Comparison of ENCODE assay signal across 10 cellular contexts in genomic region chr13:46795321-46795720, GRCh38. TPM values are rescaled to one million over a fixed set of nuclear protein-coding genes. Genes with fewer than 3 reads are reported as not detected.
DNase-seq lines count a peak whose midpoint lies in the region; ATAC-seq and TF ChIP-seq lines count a peak whose summit lies in the region.
"Had no signal": no experiment of that assay in that cellular context is flagged by ENCODE, and none has a peak within 500 bp of the region (broad histone marks: within the 10 kb centered on the region; RNA-seq: fewer than 3 reads in every experiment).

No MANE protein-coding gene starts in this region.

- intact Hi-C loops in left cardiac atrium (cut with DNase I): no loop called here

- TF ChIP-seq CTCF in SU-DHL-6 (IDR thresholded peaks at IDR 0.05; ENCODE audit: insufficient read depth, low read length, poor library complexity, severe bottlenecking) (no peak), epithelial cell of esophagus (IDR thresholded peaks at IDR 0.05; ENCODE audit: insufficient read depth, low read depth, low read length, missing control alignments) (peak; percentile 9)

- peak overlapping the region; percentile 93 to 99 for H3K4me3 Mint-ChIP-seq in activated T-cell treated with anti-CD3 and anti-CD28 coated beads, Interleukin-2, amount 50 U/mL, for 72 hours

- peaks cover 12% of the 10 kb centered on the region for H3F3A ChIP-seq in SU-DHL-6 (ENCODE audit: insufficient read depth)

- H3K9ac ChIP-seq in SU-DHL-6 (ENCODE audit: low read length) (no peak overlapping the region), skeletal muscle satellite cell (ENCODE audit: low read depth, low read length) (peak overlapping the region; percentile 5)

- DNase-seq in activated T-cell treated with anti-CD3 and anti-CD28 coated beads, Interleukin-2, amount 50 U/mL, for 72 hours: no peak
- no peak for DNase-seq in activated T-cell treated with anti-CD3 and anti-CD28 coated beads, Interleukin-2, amount 50 U/mL, for 48 hours
- peak; percentile 61 for DNase-seq in epithelial cell of esophagus (ENCODE audit: low read depth)
- no peak for DNase-seq in HuH-7.5 (ENCODE audit: low spot score)
- no peak for DNase-seq in left cardiac atrium
- DNase-seq: spleen had no signal

- H3K27ac ChIP-seq in SU-DHL-6 (ENCODE audit: low read depth, low read length): no peak overlapping the region
- H3K27ac ChIP-seq: SJSA1, spleen had no signal

- H3K4me3 ChIP-seq in SU-DHL-6 (ENCODE audit: insufficient read depth, low read length, poor library complexity, severe bottlenecking): no peak overlapping the region
- H3K4me3 ChIP-seq in epithelial cell of esophagus (ENCODE audit: low read length): no peak overlapping the region
- H3K4me3 ChIP-seq in skeletal muscle satellite cell (ENCODE audit: low read length): no peak overlapping the region

- H3K36me3 ChIP-seq in SU-DHL-6 (ENCODE audit: low read length) (peaks cover 16% of the 10 kb centered on the region), skeletal muscle satellite cell (ENCODE audit: insufficient read depth, low read length) (peaks cover 13% of the 10 kb centered on the region)

- no peak overlapping the region for H2AFZ ChIP-seq in SU-DHL-6 (ENCODE audit: low read depth, low read length, severe bottlenecking)

- H3K4me2 ChIP-seq in SU-DHL-6 (ENCODE audit: low read depth, low read length, poor library complexity, severe bottlenecking): peak overlapping the region; percentile 85
- H3K4me2 ChIP-seq in skeletal muscle satellite cell (ENCODE audit: low read length): peak overlapping the region; percentile 78

- peaks cover 30% of the 10 kb centered on the region for H3K4me1 ChIP-seq in skeletal muscle satellite cell (ENCODE audit: control insufficient read depth, insufficient read depth, low read length)

- no peak overlapping the region for H3K27ac Mint-ChIP-seq in activated T-cell treated with anti-CD3 and anti-CD28 coated beads, Interleukin-2, amount 50 U/mL, for 72 hours

- peaks cover 3 to 22% of the 10 kb centered on the region in 2 donors for H3K36me3 Mint-ChIP-seq in activated T-cell treated with anti-CD3 and anti-CD28 coated beads, Interleukin-2, amount 50 U/mL, for 72 hours (ENCODE audit: insufficient read depth in 2 of 2)

- no peaks in the 10 kb centered on the region for H3K9me3 Mint-ChIP-seq in activated T-cell treated with anti-CD3 and anti-CD28 coated beads, Interleukin-2, amount 50 U/mL, for 72 hours

- peaks cover 51% of the 10 kb centered on the region for H3K4me1 Mint-ChIP-seq in activated T-cell treated with anti-CD3 and anti-CD28 coated beads, Interleukin-2, amount 50 U/mL, for 72 hours (ENCODE audit: low read depth)

- no peaks in the 10 kb centered on the region for H3K27me3 ChIP-seq in SU-DHL-6 (ENCODE audit: low read length)
- H3K27me3 ChIP-seq in skeletal muscle satellite cell (ENCODE audit: control insufficient read depth, insufficient read depth, low read length): no peaks in the 10 kb centered on the region
- H3K27me3 ChIP-seq: SJSA1, spleen had no signal

- ATAC-seq in activated T-cell treated with anti-CD3 and anti-CD28 coated beads, Interleukin-2, amount 50 U/mL, for 72 hours (replicated peaks in 1 of 2): no peak
- ATAC-seq in left cardiac atrium (no peak), HG03571 (IDR thresholded peaks at IDR 0.05; ENCODE audit: unreplicated experiment) (no peak)

- peaks cover 30% of the 10 kb centered on the region for H3K79me2 ChIP-seq in SU-DHL-6 (ENCODE audit: insufficient read depth, low read length)

- H3K9me2 ChIP-seq in SU-DHL-6 (replicated peaks; ENCODE audit: insufficient read depth, low read length): no peaks in the 10 kb centered on the region

- H3K27me3 Mint-ChIP-seq in activated T-cell treated with anti-CD3 and anti-CD28 coated beads, Interleukin-2, amount 50 U/mL, for 72 hours (ENCODE audit: low read depth): no peaks in the 10 kb centered on the region

- no peaks in the 10 kb centered on the region for H3K9me3 ChIP-seq in SU-DHL-6 (ENCODE audit: insufficient read depth, low read length)
- no peaks in the 10 kb centered on the region for H3K9me3 ChIP-seq in skeletal muscle satellite cell (replicated peaks; ENCODE audit: low read length)
- H3K9me3 ChIP-seq: SJSA1, spleen had no signal

- no peaks in the 10 kb centered on the region for H4K20me1 ChIP-seq in SU-DHL-6 (ENCODE audit: low read depth, low read length)

RNA-seq across cellular contexts. Expression of gene ESD, which starts 1.6 kb away (rescaled TPM):
- 100 to 1,000 TPM in 1 of 2 donors, 10 to 100 TPM in 1; 92.4 to 122 TPM for total RNA-seq in activated T-cell treated with anti-CD3 and anti-CD28 coated beads, Interleukin-2, amount 50 U/mL, for 72 hours
- 139 and 150 TPM in 2 replicates for total RNA-seq in skeletal muscle satellite cell (2012; rRNA removed)
- total RNA-seq in left cardiac atrium: 100 to 1,000 TPM; 100 to 107 TPM
